In genomic region chr6:33192105-33192646, GRCh38 we compare ENCODE assay signal across 8 cellular contexts. TPM values are rescaled to one million over a fixed set of nuclear protein-coding genes. Genes with fewer than 3 reads are reported as not detected.
DNase-seq lines count a peak whose midpoint lies in the region; ATAC-seq and TF ChIP-seq lines count a peak whose summit lies in the region.

Gene COL11A2 (minus strand): TSS chr6:33192467. CDS start chr6:33192240, 227 bp downstream.

- peaks cover 32% of the 10 kb centered on the region for H3K36me3 ChIP-seq in lower lobe of right lung
- peaks cover 32% of the 10 kb centered on the region for H3K36me3 ChIP-seq in thymus (ENCODE audit: control insufficient read depth, insufficient read depth)

- no peaks in the 10 kb centered on the region for H3K9me3 ChIP-seq in lower lobe of right lung
- no peaks in the 10 kb centered on the region for H3K9me3 ChIP-seq in thymus (ENCODE audit: control insufficient read depth)

- H3K4me1 Mint-ChIP-seq in activated CD8-positive, alpha-beta memory T cell treated with anti-CD3 and anti-CD28 coated beads, Interleukin-2, amount 10 ng/mL, durations not matched to agents 7 days and 5 days: peaks cover 6% of the 10 kb centered on the region
- H3K4me1 Mint-ChIP-seq in chondrocyte (ENCODE audit: low read depth): peaks cover 29% of the 10 kb centered on the region

- no peak within 1 kb of the TSS for H3K4me3 Mint-ChIP-seq in activated CD8-positive, alpha-beta memory T cell treated with anti-CD3 and anti-CD28 coated beads, Interleukin-2, amount 10 ng/mL, durations not matched to agents 7 days and 5 days
- peak within 1 kb of the TSS; percentile 67 for H3K4me3 Mint-ChIP-seq in chondrocyte (ENCODE audit: unreplicated experiment)

- peak within 1 kb of the TSS; percentile 49 for H3K27ac ChIP-seq in lower lobe of right lung
- H3K27ac ChIP-seq in thymus (ENCODE audit: low read depth): no peak within 1 kb of the TSS

- H3K4me3 ChIP-seq in lower lobe of right lung: peak within 1 kb of the TSS; percentile 48
- peak within 1 kb of the TSS; percentile 35 for H3K4me3 ChIP-seq in thymus (ENCODE audit: low read length)

- CTCF ChIA-PET in activated CD8-positive, alpha-beta memory T cell treated with anti-CD3 and anti-CD28 coated beads, Interleukin-2, amount 10 ng/mL, durations not matched to agents 7 days and 5 days (lab: Charles Lee): interaction anchor here (1.5 kb wide), 1 partner anchor 56 kb away, joined by 4 read pairs; no protein-coding TSS in a partner anchor

- H3K4me1 ChIP-seq in lower lobe of right lung (peaks cover 19% of the 10 kb centered on the region), thymus (ENCODE audit: control insufficient read depth, insufficient read depth, low read length) (peaks cover 7% of the 10 kb centered on the region)

- no peak for ATAC-seq in activated CD8-positive, alpha-beta memory T cell treated with anti-CD3 and anti-CD28 coated beads, Interleukin-2, amount 10 ng/mL, durations not matched to agents 7 days and 5 days
- ATAC-seq in lower lobe of right lung (peak in 1 of 2 donors; percentile 27), HG02938 (IDR thresholded peaks at IDR 0.05; ENCODE audit: unreplicated experiment) (no peak), GM19328 (IDR thresholded peaks at IDR 0.05; ENCODE audit: unreplicated experiment) (no peak)

- H3K36me3 Mint-ChIP-seq in activated CD8-positive, alpha-beta memory T cell treated with anti-CD3 and anti-CD28 coated beads, Interleukin-2, amount 10 ng/mL, durations not matched to agents 7 days and 5 days: peaks cover 24% of the 10 kb centered on the region
- H3K36me3 Mint-ChIP-seq in chondrocyte (ENCODE audit: low read depth): peaks cover 24% of the 10 kb centered on the region

- H3K27ac Mint-ChIP-seq in activated CD8-positive, alpha-beta memory T cell treated with anti-CD3 and anti-CD28 coated beads, Interleukin-2, amount 10 ng/mL, durations not matched to agents 7 days and 5 days: no peak within 1 kb of the TSS
- H3K27ac Mint-ChIP-seq in chondrocyte (ENCODE audit: unreplicated experiment): peak within 1 kb of the TSS; percentile 79

- WGBS in thymus: 7% methylated on average over 35 of the region's 35 CpGs

- peak; percentile 68 for DNase-seq in activated CD8-positive, alpha-beta memory T cell treated with anti-CD3 and anti-CD28 coated beads for 24 hours
- no peak for DNase-seq in activated CD8-positive, alpha-beta memory T cell treated with anti-CD3 and anti-CD28 coated beads, Interleukin-2, amount 10 ng/mL, durations not matched to agents 7 days and 5 days
- DNase-seq in chondrocyte (ENCODE audit: low spot score): no peak
- no peak for DNase-seq in lower lobe of right lung
- no peak for DNase-seq in AG08395 (ENCODE audit: low spot score)

- no peaks in the 10 kb centered on the region for H3K9me3 Mint-ChIP-seq in activated CD8-positive, alpha-beta memory T cell treated with anti-CD3 and anti-CD28 coated beads, Interleukin-2, amount 10 ng/mL, durations not matched to agents 7 days and 5 days (ENCODE audit: low read depth)
- H3K9me3 Mint-ChIP-seq in chondrocyte (ENCODE audit: low read depth): no peaks in the 10 kb centered on the region

- intact Hi-C loops in lower lobe of right lung (cut with DNase I): no loop called here

- H3K27me3 ChIP-seq in lower lobe of right lung (ENCODE audit: low read depth) (peaks cover 28% of the 10 kb centered on the region), thymus (ENCODE audit: control insufficient read depth, insufficient read depth) (peaks cover 26% of the 10 kb centered on the region)

- peaks cover 46% of the 10 kb centered on the region for H3K27me3 Mint-ChIP-seq in activated CD8-positive, alpha-beta memory T cell treated with anti-CD3 and anti-CD28 coated beads, Interleukin-2, amount 10 ng/mL, durations not matched to agents 7 days and 5 days
- H3K27me3 Mint-ChIP-seq in chondrocyte (ENCODE audit: low read depth): peaks cover 3% of the 10 kb centered on the region

- TF ChIP-seq CTCF in chondrocyte (IDR thresholded peaks at IDR 0.05) (no peak), lower lobe of right lung (IDR thresholded peaks at IDR 0.05) (no peak)

RNA-seq across cellular contexts. Expression of gene COL11A2, which starts in this region (rescaled TPM):
- under 1 TPM; 0.77 to 0.79 TPM for total RNA-seq in activated CD8-positive, alpha-beta memory T cell treated with anti-CD3 and anti-CD28 coated beads, Interleukin-2, amount 10 ng/mL, durations not matched to agents 7 days and 5 days
- total RNA-seq in chondrocyte: 2.8 to 10.0 TPM (median 10.0 TPM) in 3 replicates
- total RNA-seq in lower lobe of right lung: 0.77 TPM
- polyA plus RNA-seq in thymus: 5.5 TPM
